Comparison of ENCODE assay signal across 28 cellular contexts in genomic region chr3:14897266-14897665, GRCh38.
"Had no signal": no experiment of that assay in that cellular context is flagged by ENCODE, and none has a peak within 500 bp of the region (broad histone marks: within the 10 kb centered on the region; RNA-seq: fewer than 3 reads in every experiment).

No MANE protein-coding gene starts in this region.

- H3K4me3 ChIP-seq: colonic mucosa, coronary artery, dorsolateral prefrontal cortex, esophagus muscularis mucosa, esophagus squamous epithelium, gastrocnemius medialis, gastroesophageal sphincter, heart left ventricle, heart right ventricle had no signal

- H3K36me3 ChIP-seq: colonic mucosa, gastrocnemius medialis had no signal

- ATAC-seq: effector memory CD8-positive, alpha-beta T cell; esophagus mucosa; foreskin keratinocyte; gastrocnemius medialis; gastroesophageal sphincter; heart left ventricle; heart right ventricle had no signal

- DNase-seq: colonic mucosa; cortex of kidney; dermis blood vessel endothelial cell; dorsolateral prefrontal cortex; effector CD4-positive, alpha-beta T cell; effector CD8-positive, alpha-beta T cell; effector memory CD4-positive, alpha-beta T cell; effector memory CD8-positive, alpha-beta T cell; erythroblast; esophagus squamous epithelium; foreskin fibroblast; foreskin keratinocyte; foreskin melanocyte; gastrocnemius medialis; glutamatergic neuron; head of caudate nucleus; heart left ventricle; heart right ventricle had no signal

- H3K27ac ChIP-seq: colonic mucosa, coronary artery, dorsolateral prefrontal cortex, epithelial cell of prostate, esophagus muscularis mucosa, esophagus squamous epithelium, foreskin keratinocyte, gastrocnemius medialis, gastroesophageal sphincter, heart left ventricle, heart right ventricle had no signal

- H3K27ac Mint-ChIP-seq: dendritic cell treated with granulocyte-macrophage colony-stimulating factor and Interleukin-4, amounts not matched to agents 40 ng/mL and 50 ng/mL, for 4 days; effector memory CD8-positive, alpha-beta T cell had no signal

- H3K9me3 Mint-ChIP-seq: dendritic cell treated with granulocyte-macrophage colony-stimulating factor and Interleukin-4, amounts not matched to agents 40 ng/mL and 50 ng/mL, for 4 days; effector memory CD8-positive, alpha-beta T cell had no signal

- H3K27me3 ChIP-seq: colonic mucosa, gastrocnemius medialis had no signal

- FAIRE-seq: colon, endometrium, endothelial cell of umbilical vein, frontal cortex had no signal

- H3K4me3 Mint-ChIP-seq: dendritic cell treated with granulocyte-macrophage colony-stimulating factor and Interleukin-4, amounts not matched to agents 40 ng/mL and 50 ng/mL, for 4 days; effector memory CD8-positive, alpha-beta T cell had no signal

- H3K27me3 Mint-ChIP-seq: dendritic cell treated with granulocyte-macrophage colony-stimulating factor and Interleukin-4, amounts not matched to agents 40 ng/mL and 50 ng/mL, for 4 days had no signal

- H3K4me1 ChIP-seq: colonic mucosa, esophagus squamous epithelium, foreskin keratinocyte, gastrocnemius medialis had no signal

- H3K9me3 ChIP-seq: colonic mucosa, esophagus muscularis mucosa, esophagus squamous epithelium, gastrocnemius medialis, gastroesophageal sphincter, heart left ventricle, heart right ventricle had no signal
